15 cellular contexts compared by ENCODE assay signal in genomic region chrX:42247241-42247640, GRCh38.
A peak's percentile ranks its signal among the peaks of the same experiment; 100 is the strongest.
DNase-seq lines count a peak whose midpoint lies in the region; ATAC-seq, FAIRE-seq and TF ChIP-seq lines count a peak whose summit lies in the region.
"Had no signal": no experiment of that assay in that cellular context is flagged by ENCODE, and none has a peak within 500 bp of the region (broad histone marks: within the 10 kb centered on the region; RNA-seq: fewer than 3 reads in every experiment).

No MANE protein-coding gene starts in this region.

- no peak for FAIRE-seq in keratinocyte (lab: Jason Lieb, UNC)
- FAIRE-seq: colon had no signal

- no peak for TF ChIP-seq POLR2A in upper lobe of left lung (IDR thresholded peaks at IDR 0.05)

- no peaks in the 10 kb centered on the region for H3K9me3 ChIP-seq in heart right ventricle
- no peaks in the 10 kb centered on the region for H3K9me3 ChIP-seq in right atrium auricular region
- no peaks in the 10 kb centered on the region for H3K9me3 ChIP-seq in keratinocyte (ENCODE audit: control insufficient read depth, low read depth, low read length)
- no peaks in the 10 kb centered on the region for H3K9me3 ChIP-seq in upper lobe of left lung

- H3K27me3 ChIP-seq in heart right ventricle: peaks cover 0 to 41% (median 0%) of the 10 kb centered on the region in 7 donors
- H3K27me3 ChIP-seq in right atrium auricular region: no peaks in the 10 kb centered on the region
- H3K27me3 ChIP-seq in keratinocyte (ENCODE audit: control insufficient read depth, extremely low read depth, insufficient read depth, low read length): no peaks in the 10 kb centered on the region
- H3K27me3 ChIP-seq in upper lobe of left lung: no peaks in the 10 kb centered on the region

- H4K20me1 ChIP-seq in keratinocyte (ENCODE audit: control insufficient read depth, extremely low read depth, insufficient read depth, low read length): no peaks in the 10 kb centered on the region

- peak overlapping the region; percentile 13 for H3K4me2 ChIP-seq in keratinocyte (ENCODE audit: control insufficient read depth, extremely low read depth, insufficient read depth, low read depth, low read length)

- dilution Hi-C loops in keratinocyte (cut with MboI; ENCODE audit: extremely low pct_ligation_motif_present, low sequenced_read_pairs): no loop called here

- no peaks in the 10 kb centered on the region for H3K4me1 ChIP-seq in heart right ventricle
- H3K4me1 ChIP-seq in right atrium auricular region: no peaks in the 10 kb centered on the region
- no peaks in the 10 kb centered on the region for H3K4me1 ChIP-seq in keratinocyte (ENCODE audit: control insufficient read depth, extremely low read depth, insufficient read depth, low read length)
- H3K4me1 ChIP-seq in upper lobe of left lung: no peaks in the 10 kb centered on the region

- no peak overlapping the region for H2AFZ ChIP-seq in keratinocyte (ENCODE audit: control insufficient read depth, low read length)

- no peaks in the 10 kb centered on the region for H3K9me1 ChIP-seq in keratinocyte (ENCODE audit: control insufficient read depth, extremely low read depth, insufficient read depth, low read length)

- H3K27ac ChIP-seq in heart right ventricle (no peak overlapping the region), right atrium auricular region (no peak overlapping the region), keratinocyte (ENCODE audit: control insufficient read depth, insufficient read depth, low read length) (no peak overlapping the region), upper lobe of left lung (peak overlapping the region in 2 of 4 donors; percentile 35 to 40)
- H3K27ac ChIP-seq: HL-60 had no signal

- no peaks in the 10 kb centered on the region for H3K79me2 ChIP-seq in keratinocyte (ENCODE audit: control insufficient read depth, insufficient read depth, low read length)

- TF ChIP-seq CTCF in heart right ventricle (IDR thresholded peaks at IDR 0.05) (no peak), right atrium auricular region (IDR thresholded peaks at IDR 0.05) (no peak), astrocyte of the cerebellum (IDR thresholded peaks at IDR 0.05; ENCODE audit: low read depth, low read length, missing control alignments) (no peak), keratinocyte (optimal IDR thresholded peaks at IDR 0.05 in 1 of 3, IDR thresholded peaks at IDR 0.05 in 1 of 3, conservative IDR thresholded peaks at IDR 0.05 in 1 of 3; ENCODE audit: extremely low read depth in 1 of 3, insufficient read depth in 2 of 3, low read length in 3 of 3) (no peak), upper lobe of left lung (IDR thresholded peaks at IDR 0.05) (no peak)

- H3K4me3 ChIP-seq in heart right ventricle (peak overlapping the region in 6 of 10 donors; percentile 20 to 37 (median 31)), right atrium auricular region (peak overlapping the region in 1 of 2 donors; percentile 25), astrocyte of the cerebellum (ENCODE audit: low read depth, low read length) (peak overlapping the region; percentile 1), keratinocyte (ENCODE audit: control insufficient read depth in 2 of 3, extremely low read depth in 1 of 3, insufficient read depth in 2 of 3, low read depth in 1 of 3, low read length in 3 of 3) (no peak overlapping the region), upper lobe of left lung (peak overlapping the region in 3 of 4 donors; percentile 20 to 33 (median 32))

- TF ChIP-seq EP300 in upper lobe of left lung (IDR thresholded peaks at IDR 0.05): no peak

- DNase-seq in heart right ventricle: no peak
- DNase-seq in right atrium auricular region (ENCODE audit: low spot score): no peak
- no peak for DNase-seq in astrocyte of the cerebellum (ENCODE audit: low read depth)
- no peak for DNase-seq in keratinocyte (ENCODE audit: low read depth, low spot score)
- no peak for DNase-seq in upper lobe of left lung
- no peak for DNase-seq in NK-92 (lab: John Stamatoyannopoulos, UW; ENCODE audit: unreplicated experiment)
- DNase-seq in HK-2 (ENCODE audit: unreplicated experiment): no peak
- no peak for DNase-seq in left lobe of liver (ENCODE audit: low spot score)
- DNase-seq: ACHN; activated CD4-positive, alpha-beta T cell treated with anti-CD3 and anti-CD28 coated beads, Interleukin-2, amount 10 ng/mL, durations not matched to agents 7 days and 5 days; glutamatergic neuron; MV-4-11; NCI-H524 treated with DMSO at 0.1 percent for 48 hours had no signal

- ATAC-seq in heart right ventricle: no peak
- ATAC-seq in upper lobe of left lung (ENCODE audit: low FRiP score in 2 of 2): no peak
- ATAC-seq in left lobe of liver: no peak

- intact Hi-C loops in heart right ventricle (cut with DNase I): no loop called here

- in situ Hi-C loops in astrocyte of the cerebellum (cut with HindIII; ENCODE audit: low sequenced_read_pairs): no loop called here

- H3K36me3 ChIP-seq in heart right ventricle: no peaks in the 10 kb centered on the region
- H3K36me3 ChIP-seq in right atrium auricular region: no peaks in the 10 kb centered on the region
- no peaks in the 10 kb centered on the region for H3K36me3 ChIP-seq in keratinocyte (ENCODE audit: control insufficient read depth in 2 of 2, extremely low read depth in 1 of 2, insufficient read depth in 2 of 2, low read length in 2 of 2)
- H3K36me3 ChIP-seq in upper lobe of left lung: no peaks in the 10 kb centered on the region

- WGBS in heart right ventricle, 2 donors: 34 to 50% methylated on average over 6 of the region's 6 CpGs
- 18 to 29% methylated on average over 4 to 6 of the region's 6 CpGs for WGBS in upper lobe of left lung, 2 donors

- H3K9ac ChIP-seq in keratinocyte (ENCODE audit: control insufficient read depth, extremely low read depth, insufficient read depth, low read length): no peak overlapping the region

Comparison
In these comparisons a context has a peak if more than half of its experiments do, and no peak if none do; other contexts are left out.
1. H3K4me3 ChIP-seq: peak in heart right ventricle (6 of 10), astrocyte of the cerebellum (single experiment) and upper lobe of left lung (3 of 4); none in keratinocyte (0 of 3).